16 cellular contexts compared by ENCODE assay signal in the genomic region with DNA sequence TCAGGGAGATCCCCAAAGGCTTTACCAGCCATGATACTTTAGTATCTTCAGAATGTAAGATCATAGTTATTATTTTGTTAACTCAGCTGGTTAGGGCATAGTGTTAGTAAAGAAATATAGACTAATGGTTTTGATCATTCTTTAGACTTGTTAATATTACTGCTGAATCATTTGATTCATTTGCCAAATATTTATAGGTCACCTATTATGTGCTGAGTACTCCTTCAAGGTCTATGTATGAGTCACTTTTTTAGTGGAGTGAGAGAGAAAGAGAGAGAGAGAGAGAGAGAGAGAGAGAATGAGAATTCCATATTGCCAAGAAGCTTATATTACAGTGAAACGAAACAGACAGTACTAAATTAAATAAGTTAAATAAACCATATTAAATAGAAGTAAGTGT.
"Had no signal": no experiment of that assay in that cellular context is flagged by ENCODE, and none has a peak within 500 bp of the region (broad histone marks: within the 10 kb centered on the region; RNA-seq: fewer than 3 reads in every experiment).

No MANE protein-coding gene starts in this region.

- H3K27ac Mint-ChIP-seq: activated CD8-positive, alpha-beta memory T cell treated with anti-CD3 and anti-CD28 coated beads, Interleukin-2, amount 10 ng/mL, durations not matched to agents 7 days and 5 days; activated naive CD4-positive, alpha-beta T cell treated with anti-CD3 and anti-CD28 coated beads, Interleukin-2, amount 50 U/mL, for 72 hours; nephron progenitor cell; T-helper 2 cell treated with Interferon-gamma antibody and Interleukin-4, amounts not matched to agents 5 μg/mL and 100 μg/mL, for 36 hours had no signal

- DNase-seq: activated CD4-positive, alpha-beta T cell treated with anti-CD3 and anti-CD28 coated beads, Interleukin-2, amount 50 U/mL, for 4 hours; activated CD8-positive, alpha-beta memory T cell treated with anti-CD3 and anti-CD28 coated beads, Interleukin-2, amount 10 ng/mL, durations not matched to agents 7 days and 5 days; activated effector memory CD4-positive, alpha-beta T cell treated with anti-CD3 and anti-CD28 coated beads, Interleukin-2, amount 50 U/mL, for 16 hours; activated T-cell treated with anti-CD3 and anti-CD28 coated beads, Interleukin-2, amount 50 U/mL, for 4 hours; glutamatergic neuron; left ventricle myocardium inferior; mesendoderm; nephron progenitor cell; stimulated activated CD4-positive, alpha-beta T cell treated with anti-CD3 and anti-CD28 coated beads, Interleukin-4, amount 100 ng/mL, for 1 hour; stimulated activated CD8-positive, alpha-beta memory T cell treated with anti-CD3 and anti-CD28 coated beads, Interleukin-4, amount 100 ng/mL, for 48 hours; stimulated activated naive CD8-positive, alpha-beta T cell treated with anti-CD3 and anti-CD28 coated beads, Interleukin-15, Interleukin-2, amounts not matched to agents 100 U/mL and 50 U/mL, for 24 hours; SW 1271 had no signal

- H3K9me3 ChIP-seq: left ventricle myocardium inferior had no signal

- H3K4me3 Mint-ChIP-seq: activated CD8-positive, alpha-beta memory T cell treated with anti-CD3 and anti-CD28 coated beads, Interleukin-2, amount 10 ng/mL, durations not matched to agents 7 days and 5 days; activated T-cell treated with anti-CD3 and anti-CD28 coated beads, Interleukin-2, amount 50 U/mL, for 4 hours; nephron progenitor cell; T-helper 2 cell treated with Interferon-gamma antibody and Interleukin-4, amounts not matched to agents 5 μg/mL and 100 μg/mL, for 36 hours had no signal

- H3K4me3 ChIP-seq: cardiac muscle cell, left ventricle myocardium inferior had no signal

- H3K9me3 Mint-ChIP-seq: activated T-cell treated with anti-CD3 and anti-CD28 coated beads, Interleukin-2, amount 50 U/mL, for 4 hours had no signal

- H3K36me3 ChIP-seq: cardiac muscle cell, left ventricle myocardium inferior had no signal

- H3K27ac ChIP-seq: cardiac muscle cell, left ventricle myocardium inferior had no signal

- H3K4me1 Mint-ChIP-seq: activated CD8-positive, alpha-beta memory T cell treated with anti-CD3 and anti-CD28 coated beads, Interleukin-2, amount 10 ng/mL, durations not matched to agents 7 days and 5 days; nephron progenitor cell had no signal

- ATAC-seq: activated CD4-positive, CD25-positive, alpha-beta regulatory T cell treated with anti-CD3 and anti-CD28 coated beads, Interleukin-2, amount 50 U/mL, for 24 hours; activated CD8-positive, alpha-beta memory T cell treated with anti-CD3 and anti-CD28 coated beads, Interleukin-2, amount 10 ng/mL, durations not matched to agents 7 days and 5 days; activated naive CD4-positive, alpha-beta T cell treated with anti-CD3 and anti-CD28 coated beads, Interleukin-2, amount 50 U/mL, for 72 hours; activated T-cell treated with anti-CD3 and anti-CD28 coated beads, Interleukin-2, amount 50 U/mL, for 4 hours; stimulated activated naive CD8-positive, alpha-beta T cell treated with anti-CD3 and anti-CD28 coated beads, Interleukin-15, Interleukin-2, amounts not matched to agents 100 U/mL and 50 U/mL, for 24 hours had no signal

- H3K4me1 ChIP-seq: left ventricle myocardium inferior had no signal

- H3K27me3 Mint-ChIP-seq: activated CD8-positive, alpha-beta memory T cell treated with anti-CD3 and anti-CD28 coated beads, Interleukin-2, amount 10 ng/mL, durations not matched to agents 7 days and 5 days had no signal

- H3K36me3 Mint-ChIP-seq: activated CD8-positive, alpha-beta memory T cell treated with anti-CD3 and anti-CD28 coated beads, Interleukin-2, amount 10 ng/mL, durations not matched to agents 7 days and 5 days had no signal

- H3K27me3 ChIP-seq: cardiac muscle cell had no signal
